ENCODE assay signal across 1 cellular context in the genomic region with DNA sequence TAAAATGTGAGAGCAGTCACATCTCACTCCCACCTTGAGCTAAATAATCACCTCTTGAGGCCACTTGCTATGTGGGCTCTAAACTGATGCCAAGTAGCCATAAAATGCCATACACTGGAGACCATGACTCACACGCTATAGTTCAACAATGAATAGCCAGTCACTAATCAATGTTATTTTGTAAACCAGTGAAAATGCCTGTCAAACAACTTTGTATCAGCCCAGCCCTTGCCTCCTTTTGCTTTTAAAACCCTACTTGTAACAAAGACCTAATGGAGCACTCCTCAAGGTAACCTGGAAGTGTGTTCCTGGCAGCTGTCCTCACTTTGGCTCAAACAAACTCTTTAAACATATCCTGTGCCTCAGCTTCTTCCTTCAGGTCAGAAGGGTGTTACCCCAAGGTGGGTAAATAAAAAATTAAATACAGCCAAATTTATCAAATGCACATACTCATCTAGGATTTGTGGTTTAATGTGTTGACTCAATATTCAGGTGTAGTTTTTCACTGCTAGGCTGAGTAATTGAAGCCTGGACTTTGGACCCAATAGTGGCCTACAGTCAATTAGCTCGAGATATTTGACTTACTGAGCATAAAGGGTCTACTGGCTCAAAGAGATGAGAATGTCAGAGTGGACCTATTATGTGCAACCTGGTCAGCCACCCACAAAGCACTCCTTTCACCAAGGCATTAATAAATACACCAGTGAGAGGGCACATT.
A peak's percentile ranks its signal among the peaks of the same experiment; 100 is the strongest.
TF ChIP-seq lines count a peak whose summit lies in the region.

No MANE protein-coding gene starts in this region.

TF ChIP-seq in HepG2, 621 proteins besides CTCF, POLR2A, EP300 and RAD21 (continued from another document and continues in another):
- TF ChIP-seq ZNF644 (CRISPR knock-in tag; IDR thresholded peaks at IDR 0.05; ENCODE audit: low read depth) (peak; percentile 34; the same call in 1 of the 2 replicates), HOXA3 (CRISPR knock-in tag; IDR thresholded peaks at IDR 0.05) (no peak), HOXA7 (CRISPR knock-in tag; IDR thresholded peaks at IDR 0.05) (no peak), ZNF326 (CRISPR knock-in tag; IDR thresholded peaks at IDR 0.05; ENCODE audit: borderline replicate concordance) (no peak), ZNF569 (CRISPR knock-in tag; IDR thresholded peaks at IDR 0.05; ENCODE audit: borderline replicate concordance) (no peak), TBX3 (IDR thresholded peaks at IDR 0.05; ENCODE audit: borderline replicate concordance) (peak; percentile 65; the same call in 1 of the 2 replicates), ZNF614 (CRISPR knock-in tag; IDR thresholded peaks at IDR 0.05; ENCODE audit: borderline replicate concordance) (peak; percentile 99), NCOA5 (CRISPR knock-in tag; IDR thresholded peaks at IDR 0.05) (no peak), ZNF572 (CRISPR knock-in tag; IDR thresholded peaks at IDR 0.05) (no peak), DPF2 (CRISPR knock-in tag; IDR thresholded peaks at IDR 0.05; ENCODE audit: borderline replicate concordance, low read depth) (no peak), HNF4G (IDR thresholded peaks at IDR 0.05; ENCODE audit: borderline replicate concordance, low read depth, low read length) (peak; percentile 61; the same call in 1 of the 2 replicates), HNF4G (CRISPR knock-in tag; IDR thresholded peaks at IDR 0.05; ENCODE audit: borderline replicate concordance, low read depth) (no peak), BRCA1 (CRISPR knock-in tag; IDR thresholded peaks at IDR 0.05) (no peak), SIX1 (CRISPR knock-in tag; IDR thresholded peaks at IDR 0.05; ENCODE audit: borderline replicate concordance) (no peak), POGZ (CRISPR knock-in tag; IDR thresholded peaks at IDR 0.05) (peak; percentile 34; the same call in 1 of the 2 replicates), ZNF333 (CRISPR knock-in tag; IDR thresholded peaks at IDR 0.05; ENCODE audit: borderline replicate concordance) (no peak), HNRNPH1 (optimal IDR thresholded peaks at IDR 0.05; ENCODE audit: low read depth, low read length) (no peak), NFE2 (CRISPR knock-in tag; IDR thresholded peaks at IDR 0.05) (no peak), PTBP1 (IDR thresholded peaks at IDR 0.05; ENCODE audit: low read depth, low read length, poor library complexity, severe bottlenecking) (no peak), RBM22 (optimal IDR thresholded peaks at IDR 0.05; ENCODE audit: low read length) (no peak), MIXL1 (CRISPR knock-in tag; IDR thresholded peaks at IDR 0.05) (peak; percentile 64), GATA4 (IDR thresholded peaks at IDR 0.05; ENCODE audit: borderline replicate concordance, low read depth) (no peak), ZNF615 (CRISPR knock-in tag; IDR thresholded peaks at IDR 0.05; ENCODE audit: borderline replicate concordance) (no peak), ZNF264 (CRISPR knock-in tag; IDR thresholded peaks at IDR 0.05) (no peak), TBX2 (CRISPR knock-in tag; IDR thresholded peaks at IDR 0.05; ENCODE audit: borderline replicate concordance) (peak; percentile 44; the same call in 1 of the 2 replicates), CHD4 (IDR thresholded peaks at IDR 0.05; ENCODE audit: borderline replicate concordance, low read length) (0 out of 2 replicates have a peak, but pooled peaks have one; percentile 61), SUZ12 (IDR thresholded peaks at IDR 0.05; ENCODE audit: low read depth, low read length) (no peak), HNF4A (CRISPR knock-in tag; IDR thresholded peaks at IDR 0.05) (peak; percentile 84), TSC22D2 (CRISPR knock-in tag; IDR thresholded peaks at IDR 0.05; ENCODE audit: borderline replicate concordance) (no peak)
- TF ChIP-seq, protein P1, sequence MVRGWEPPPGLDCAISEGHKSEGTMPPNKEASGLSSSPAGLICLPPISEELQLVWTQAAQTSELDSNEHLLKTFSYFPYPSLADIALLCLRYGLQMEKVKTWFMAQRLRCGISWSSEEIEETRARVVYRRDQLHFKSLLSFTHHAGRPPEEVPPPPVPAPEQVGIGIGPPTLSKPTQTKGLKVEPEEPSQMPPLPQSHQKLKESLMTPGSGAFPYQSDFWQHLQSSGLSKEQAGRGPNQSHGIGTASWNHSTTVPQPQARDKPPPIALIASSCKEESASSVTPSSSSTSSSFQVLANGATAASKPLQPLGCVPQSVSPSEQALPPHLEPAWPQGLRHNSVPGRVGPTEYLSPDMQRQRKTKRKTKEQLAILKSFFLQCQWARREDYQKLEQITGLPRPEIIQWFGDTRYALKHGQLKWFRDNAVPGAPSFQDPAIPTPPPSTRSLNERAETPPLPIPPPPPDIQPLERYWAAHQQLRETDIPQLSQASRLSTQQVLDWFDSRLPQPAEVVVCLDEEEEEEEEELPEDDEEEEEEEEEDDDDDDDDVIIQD (CRISPR knock-in tag; IDR thresholded peaks at IDR 0.05; ENCODE audit: low read depth), result peak; percentile 94
- TF ChIP-seq, protein P2, sequence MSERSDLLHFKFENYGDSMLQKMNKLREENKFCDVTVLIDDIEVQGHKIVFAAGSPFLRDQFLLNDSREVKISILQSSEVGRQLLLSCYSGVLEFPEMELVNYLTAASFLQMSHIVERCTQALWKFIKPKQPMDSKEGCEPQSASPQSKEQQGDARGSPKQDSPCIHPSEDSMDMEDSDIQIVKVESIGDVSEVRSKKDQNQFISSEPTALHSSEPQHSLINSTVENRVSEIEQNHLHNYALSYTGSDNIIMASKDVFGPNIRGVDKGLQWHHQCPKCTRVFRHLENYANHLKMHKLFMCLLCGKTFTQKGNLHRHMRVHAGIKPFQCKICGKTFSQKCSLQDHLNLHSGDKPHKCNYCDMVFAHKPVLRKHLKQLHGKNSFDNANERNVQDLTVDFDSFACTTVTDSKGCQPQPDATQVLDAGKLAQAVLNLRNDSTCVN (CRISPR knock-in tag; IDR thresholded peaks at IDR 0.05; ENCODE audit: borderline replicate concordance), result no peak
- TF ChIP-seq, protein P3, sequence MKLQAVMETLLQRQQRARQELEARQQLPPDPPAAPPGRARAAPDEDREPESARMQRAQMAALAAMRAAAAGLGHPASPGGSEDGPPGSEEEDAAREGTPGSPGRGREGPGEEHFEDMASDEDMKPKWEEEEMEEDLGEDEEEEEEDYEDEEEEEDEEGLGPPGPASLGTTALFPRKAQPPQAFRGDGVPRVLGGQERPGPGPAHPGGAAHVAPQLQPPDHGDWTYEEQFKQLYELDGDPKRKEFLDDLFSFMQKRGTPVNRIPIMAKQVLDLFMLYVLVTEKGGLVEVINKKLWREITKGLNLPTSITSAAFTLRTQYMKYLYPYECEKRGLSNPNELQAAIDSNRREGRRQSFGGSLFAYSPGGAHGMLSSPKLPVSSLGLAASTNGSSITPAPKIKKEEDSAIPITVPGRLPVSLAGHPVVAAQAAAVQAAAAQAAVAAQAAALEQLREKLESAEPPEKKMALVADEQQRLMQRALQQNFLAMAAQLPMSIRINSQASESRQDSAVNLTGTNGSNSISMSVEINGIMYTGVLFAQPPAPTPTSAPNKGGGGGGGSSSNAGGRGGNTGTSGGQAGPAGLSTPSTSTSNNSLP (IDR thresholded peaks at IDR 0.05; ENCODE audit: low read depth, low read length), result peak; percentile 78
- TF ChIP-seq, protein P4, sequence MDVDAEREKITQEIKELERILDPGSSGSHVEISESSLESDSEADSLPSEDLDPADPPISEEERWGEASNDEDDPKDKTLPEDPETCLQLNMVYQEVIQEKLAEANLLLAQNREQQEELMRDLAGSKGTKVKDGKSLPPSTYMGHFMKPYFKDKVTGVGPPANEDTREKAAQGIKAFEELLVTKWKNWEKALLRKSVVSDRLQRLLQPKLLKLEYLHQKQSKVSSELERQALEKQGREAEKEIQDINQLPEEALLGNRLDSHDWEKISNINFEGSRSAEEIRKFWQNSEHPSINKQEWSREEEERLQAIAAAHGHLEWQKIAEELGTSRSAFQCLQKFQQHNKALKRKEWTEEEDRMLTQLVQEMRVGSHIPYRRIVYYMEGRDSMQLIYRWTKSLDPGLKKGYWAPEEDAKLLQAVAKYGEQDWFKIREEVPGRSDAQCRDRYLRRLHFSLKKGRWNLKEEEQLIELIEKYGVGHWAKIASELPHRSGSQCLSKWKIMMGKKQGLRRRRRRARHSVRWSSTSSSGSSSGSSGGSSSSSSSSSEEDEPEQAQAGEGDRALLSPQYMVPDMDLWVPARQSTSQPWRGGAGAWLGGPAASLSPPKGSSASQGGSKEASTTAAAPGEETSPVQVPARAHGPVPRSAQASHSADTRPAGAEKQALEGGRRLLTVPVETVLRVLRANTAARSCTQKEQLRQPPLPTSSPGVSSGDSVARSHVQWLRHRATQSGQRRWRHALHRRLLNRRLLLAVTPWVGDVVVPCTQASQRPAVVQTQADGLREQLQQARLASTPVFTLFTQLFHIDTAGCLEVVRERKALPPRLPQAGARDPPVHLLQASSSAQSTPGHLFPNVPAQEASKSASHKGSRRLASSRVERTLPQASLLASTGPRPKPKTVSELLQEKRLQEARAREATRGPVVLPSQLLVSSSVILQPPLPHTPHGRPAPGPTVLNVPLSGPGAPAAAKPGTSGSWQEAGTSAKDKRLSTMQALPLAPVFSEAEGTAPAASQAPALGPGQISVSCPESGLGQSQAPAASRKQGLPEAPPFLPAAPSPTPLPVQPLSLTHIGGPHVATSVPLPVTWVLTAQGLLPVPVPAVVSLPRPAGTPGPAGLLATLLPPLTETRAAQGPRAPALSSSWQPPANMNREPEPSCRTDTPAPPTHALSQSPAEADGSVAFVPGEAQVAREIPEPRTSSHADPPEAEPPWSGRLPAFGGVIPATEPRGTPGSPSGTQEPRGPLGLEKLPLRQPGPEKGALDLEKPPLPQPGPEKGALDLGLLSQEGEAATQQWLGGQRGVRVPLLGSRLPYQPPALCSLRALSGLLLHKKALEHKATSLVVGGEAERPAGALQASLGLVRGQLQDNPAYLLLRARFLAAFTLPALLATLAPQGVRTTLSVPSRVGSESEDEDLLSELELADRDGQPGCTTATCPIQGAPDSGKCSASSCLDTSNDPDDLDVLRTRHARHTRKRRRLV (CRISPR knock-in tag; IDR thresholded peaks at IDR 0.05), result no peak
- TF ChIP-seq, protein P5, sequence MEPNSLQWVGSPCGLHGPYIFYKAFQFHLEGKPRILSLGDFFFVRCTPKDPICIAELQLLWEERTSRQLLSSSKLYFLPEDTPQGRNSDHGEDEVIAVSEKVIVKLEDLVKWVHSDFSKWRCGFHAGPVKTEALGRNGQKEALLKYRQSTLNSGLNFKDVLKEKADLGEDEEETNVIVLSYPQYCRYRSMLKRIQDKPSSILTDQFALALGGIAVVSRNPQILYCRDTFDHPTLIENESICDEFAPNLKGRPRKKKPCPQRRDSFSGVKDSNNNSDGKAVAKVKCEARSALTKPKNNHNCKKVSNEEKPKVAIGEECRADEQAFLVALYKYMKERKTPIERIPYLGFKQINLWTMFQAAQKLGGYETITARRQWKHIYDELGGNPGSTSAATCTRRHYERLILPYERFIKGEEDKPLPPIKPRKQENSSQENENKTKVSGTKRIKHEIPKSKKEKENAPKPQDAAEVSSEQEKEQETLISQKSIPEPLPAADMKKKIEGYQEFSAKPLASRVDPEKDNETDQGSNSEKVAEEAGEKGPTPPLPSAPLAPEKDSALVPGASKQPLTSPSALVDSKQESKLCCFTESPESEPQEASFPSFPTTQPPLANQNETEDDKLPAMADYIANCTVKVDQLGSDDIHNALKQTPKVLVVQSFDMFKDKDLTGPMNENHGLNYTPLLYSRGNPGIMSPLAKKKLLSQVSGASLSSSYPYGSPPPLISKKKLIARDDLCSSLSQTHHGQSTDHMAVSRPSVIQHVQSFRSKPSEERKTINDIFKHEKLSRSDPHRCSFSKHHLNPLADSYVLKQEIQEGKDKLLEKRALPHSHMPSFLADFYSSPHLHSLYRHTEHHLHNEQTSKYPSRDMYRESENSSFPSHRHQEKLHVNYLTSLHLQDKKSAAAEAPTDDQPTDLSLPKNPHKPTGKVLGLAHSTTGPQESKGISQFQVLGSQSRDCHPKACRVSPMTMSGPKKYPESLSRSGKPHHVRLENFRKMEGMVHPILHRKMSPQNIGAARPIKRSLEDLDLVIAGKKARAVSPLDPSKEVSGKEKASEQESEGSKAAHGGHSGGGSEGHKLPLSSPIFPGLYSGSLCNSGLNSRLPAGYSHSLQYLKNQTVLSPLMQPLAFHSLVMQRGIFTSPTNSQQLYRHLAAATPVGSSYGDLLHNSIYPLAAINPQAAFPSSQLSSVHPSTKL (CRISPR knock-in tag; IDR thresholded peaks at IDR 0.05), result peak; percentile 33
- TF ChIP-seq, protein P6, sequence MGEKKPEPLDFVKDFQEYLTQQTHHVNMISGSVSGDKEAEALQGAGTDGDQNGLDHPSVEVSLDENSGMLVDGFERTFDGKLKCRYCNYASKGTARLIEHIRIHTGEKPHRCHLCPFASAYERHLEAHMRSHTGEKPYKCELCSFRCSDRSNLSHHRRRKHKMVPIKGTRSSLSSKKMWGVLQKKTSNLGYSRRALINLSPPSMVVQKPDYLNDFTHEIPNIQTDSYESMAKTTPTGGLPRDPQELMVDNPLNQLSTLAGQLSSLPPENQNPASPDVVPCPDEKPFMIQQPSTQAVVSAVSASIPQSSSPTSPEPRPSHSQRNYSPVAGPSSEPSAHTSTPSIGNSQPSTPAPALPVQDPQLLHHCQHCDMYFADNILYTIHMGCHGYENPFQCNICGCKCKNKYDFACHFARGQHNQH (CRISPR knock-in tag; IDR thresholded peaks at IDR 0.05), result no peak
- TF ChIP-seq, protein P7, sequence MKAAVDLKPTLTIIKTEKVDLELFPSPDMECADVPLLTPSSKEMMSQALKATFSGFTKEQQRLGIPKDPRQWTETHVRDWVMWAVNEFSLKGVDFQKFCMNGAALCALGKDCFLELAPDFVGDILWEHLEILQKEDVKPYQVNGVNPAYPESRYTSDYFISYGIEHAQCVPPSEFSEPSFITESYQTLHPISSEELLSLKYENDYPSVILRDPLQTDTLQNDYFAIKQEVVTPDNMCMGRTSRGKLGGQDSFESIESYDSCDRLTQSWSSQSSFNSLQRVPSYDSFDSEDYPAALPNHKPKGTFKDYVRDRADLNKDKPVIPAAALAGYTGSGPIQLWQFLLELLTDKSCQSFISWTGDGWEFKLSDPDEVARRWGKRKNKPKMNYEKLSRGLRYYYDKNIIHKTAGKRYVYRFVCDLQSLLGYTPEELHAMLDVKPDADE (CRISPR knock-in tag; IDR thresholded peaks at IDR 0.05), result no peak
- TF ChIP-seq, protein P8, sequence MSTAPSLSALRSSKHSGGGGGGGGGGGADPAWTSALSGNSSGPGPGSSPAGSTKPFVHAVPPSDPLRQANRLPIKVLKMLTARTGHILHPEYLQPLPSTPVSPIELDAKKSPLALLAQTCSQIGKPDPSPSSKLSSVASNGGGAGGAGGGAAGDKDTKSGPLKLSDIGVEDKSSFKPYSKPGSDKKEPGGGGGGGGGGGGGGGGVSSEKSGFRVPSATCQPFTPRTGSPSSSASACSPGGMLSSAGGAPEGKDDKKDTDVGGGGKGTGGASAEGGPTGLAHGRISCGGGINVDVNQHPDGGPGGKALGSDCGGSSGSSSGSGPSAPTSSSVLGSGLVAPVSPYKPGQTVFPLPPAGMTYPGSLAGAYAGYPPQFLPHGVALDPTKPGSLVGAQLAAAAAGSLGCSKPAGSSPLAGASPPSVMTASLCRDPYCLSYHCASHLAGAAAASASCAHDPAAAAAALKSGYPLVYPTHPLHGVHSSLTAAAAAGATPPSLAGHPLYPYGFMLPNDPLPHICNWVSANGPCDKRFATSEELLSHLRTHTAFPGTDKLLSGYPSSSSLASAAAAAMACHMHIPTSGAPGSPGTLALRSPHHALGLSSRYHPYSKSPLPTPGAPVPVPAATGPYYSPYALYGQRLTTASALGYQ (CRISPR knock-in tag; IDR thresholded peaks at IDR 0.05), result no peak
- TF ChIP-seq, protein P9, sequence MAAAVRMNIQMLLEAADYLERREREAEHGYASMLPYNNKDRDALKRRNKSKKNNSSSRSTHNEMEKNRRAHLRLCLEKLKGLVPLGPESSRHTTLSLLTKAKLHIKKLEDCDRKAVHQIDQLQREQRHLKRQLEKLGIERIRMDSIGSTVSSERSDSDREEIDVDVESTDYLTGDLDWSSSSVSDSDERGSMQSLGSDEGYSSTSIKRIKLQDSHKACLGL (CRISPR knock-in tag; IDR thresholded peaks at IDR 0.05), result no peak
